In the genomic region with DNA sequence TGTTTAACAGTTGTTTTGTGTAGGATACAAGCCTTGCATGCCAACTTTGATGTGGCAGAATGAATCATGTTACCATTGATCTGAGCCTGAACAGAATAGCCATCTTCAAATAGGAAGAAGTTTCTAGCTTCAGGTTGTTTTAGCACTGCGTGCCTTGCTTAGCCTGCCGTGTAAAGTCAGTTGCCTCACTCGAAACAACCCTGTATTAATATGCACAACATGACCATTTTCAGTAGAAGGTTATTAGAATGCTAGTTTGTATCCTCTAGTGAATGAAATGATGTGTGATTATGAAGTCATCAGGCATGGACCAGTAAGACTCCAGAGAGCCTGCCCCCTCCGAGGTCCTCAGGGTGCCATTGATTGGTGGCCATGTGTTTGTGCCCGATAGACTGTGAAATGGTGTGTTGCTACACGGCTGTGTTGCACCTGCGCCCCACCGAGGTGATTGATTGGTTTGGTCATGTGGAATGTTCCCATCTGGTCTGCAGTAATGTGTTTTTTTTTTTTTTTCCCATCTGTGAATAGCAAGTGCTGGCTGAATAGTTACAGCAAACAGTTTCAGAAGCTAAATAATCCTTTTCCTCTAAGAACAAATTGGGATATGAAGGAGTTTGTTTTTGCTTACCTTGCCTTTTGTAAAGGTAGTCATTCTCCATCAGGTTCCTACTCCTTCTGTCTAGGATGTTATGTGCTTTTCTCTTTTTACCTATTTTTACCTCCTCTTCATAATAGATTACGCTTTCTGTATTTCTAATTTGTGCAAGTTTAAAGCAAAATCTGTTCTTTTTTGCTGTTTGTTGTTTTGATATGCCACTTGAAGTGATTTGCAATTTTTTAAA, we compare ENCODE assay signal across 8 cellular contexts.
DNase-seq lines count a peak whose midpoint lies in the region; ATAC-seq and TF ChIP-seq lines count a peak whose summit lies in the region.

No MANE protein-coding gene starts in this region.

- H3K9me3 Mint-ChIP-seq in activated B cell treated with CpG ODN at 0.5 μM for 24 hours, result no peaks in the 10 kb centered on the region

- no peak for TF ChIP-seq POLR2A in gastroesophageal sphincter (IDR thresholded peaks at IDR 0.05)

- H3K4me3 Mint-ChIP-seq in activated B cell treated with CpG ODN at 0.5 μM for 24 hours, result peak overlapping the region; percentile 12

- peak; percentile 89 for DNase-seq in COLO668 (lab: John Stamatoyannopoulos, UW; ENCODE audit: unreplicated experiment)
- no peak for DNase-seq in activated B cell treated with CpG ODN at 0.5 μM for 24 hours
- DNase-seq in left kidney (ENCODE audit: low read depth, low spot score), result peak; percentile 86
- DNase-seq in GM10266 (ENCODE audit: extremely low spot score), result no peak

- CTCF ChIA-PET in activated B cell treated with CpG ODN at 0.5 μM for 24 hours (lab: Charles Lee), result interaction anchor here (0.7 to 1.2 kb wide), 2 partner anchors 13 to 395 kb away, joined by 3 read pairs; no protein-coding TSS in a partner anchor

- H3K4me1 Mint-ChIP-seq in activated B cell treated with CpG ODN at 0.5 μM for 24 hours, result peaks cover 30% of the 10 kb centered on the region

- H3K27ac Mint-ChIP-seq in activated B cell treated with CpG ODN at 0.5 μM for 24 hours, result peak overlapping the region; percentile 54

- H3K36me3 Mint-ChIP-seq in activated B cell treated with CpG ODN at 0.5 μM for 24 hours (ENCODE audit: low read depth), result peaks cover 8% of the 10 kb centered on the region

- intact Hi-C loops in activated B cell treated with CpG ODN at 0.5 μM for 24 hours (cut with micrococcal nuclease), result loop anchor here (5.0 kb wide), 1 partner anchor 36 kb away; no protein-coding TSS in a partner anchor

- H3K4me3 ChIP-seq in HUES64 (ENCODE audit: low read length) (no peak overlapping the region), gastroesophageal sphincter (no peak overlapping the region)

- no peak overlapping the region for H3K9ac ChIP-seq in HUES64 (ENCODE audit: low read depth, low read length)

- TF ChIP-seq EP300 in gastroesophageal sphincter (IDR thresholded peaks at IDR 0.05), result no peak

- H3K27ac ChIP-seq in HUES64 (ENCODE audit: low read depth, low read length), result peak overlapping the region; percentile 43
- no peak overlapping the region for H3K27ac ChIP-seq in gastroesophageal sphincter

- no peaks in the 10 kb centered on the region for H3K27me3 Mint-ChIP-seq in activated B cell treated with CpG ODN at 0.5 μM for 24 hours

- WGBS in HUES64, result 85% methylated on average over 8 of the region's 9 CpGs
- WGBS in gastroesophageal sphincter (ENCODE audit: low coverage in 1 of 2), 2 donors, result 41 to 60% methylated on average over 7 to 9 of the region's 9 CpGs

- peak; percentile 61 for ATAC-seq in activated B cell treated with CpG ODN at 0.5 μM for 24 hours (ENCODE audit: low read depth)
- no peak for ATAC-seq in HG03175 (IDR thresholded peaks at IDR 0.05; ENCODE audit: unreplicated experiment)
- ATAC-seq in gastroesophageal sphincter, result no peak
- no peak for ATAC-seq in GM21723 (IDR thresholded peaks at IDR 0.05; ENCODE audit: unreplicated experiment)

- H3K27me3 ChIP-seq in HUES64 (ENCODE audit: insufficient read depth, low read length) (no peaks in the 10 kb centered on the region), gastroesophageal sphincter (no peaks in the 10 kb centered on the region)

- TF ChIP-seq CTCF in activated B cell treated with CpG ODN at 0.5 μM for 24 hours (IDR thresholded peaks at IDR 0.05), result no peak
- no peak for TF ChIP-seq CTCF in gastroesophageal sphincter (IDR thresholded peaks at IDR 0.05)
- TF ChIP-seq CTCF in GM10266 (IDR thresholded peaks at IDR 0.05; ENCODE audit: control insufficient read depth, insufficient read depth, low read depth, missing control alignments), result no peak

- H3K9me3 ChIP-seq in HUES64 (ENCODE audit: insufficient read depth, low read depth, low read length) (no peaks in the 10 kb centered on the region), gastroesophageal sphincter (no peaks in the 10 kb centered on the region)

- H3K36me3 ChIP-seq in HUES64 (ENCODE audit: insufficient read depth, low read length), result no peaks in the 10 kb centered on the region
- no peaks in the 10 kb centered on the region for H3K36me3 ChIP-seq in gastroesophageal sphincter

- POLR2A ChIA-PET in activated B cell treated with CpG ODN at 0.5 μM for 24 hours (lab: Charles Lee), result no interaction called here

- H3K4me1 ChIP-seq in HUES64 (ENCODE audit: insufficient read depth, low read length) (peaks cover 65% of the 10 kb centered on the region), gastroesophageal sphincter (peaks cover 0 to 50% (median 27%) of the 10 kb centered on the region in 3 donors)

Comparison
In these comparisons a context has a peak if more than half of its experiments do, and no peak if none do; other contexts are left out.
1. DNase-seq: peak in COLO668 (single experiment) and left kidney (single experiment); none in activated B cell treated with CpG ODN at 0.5 μM for 24 hours (single experiment) and GM10266 (single experiment).